9 cellular contexts compared by ENCODE assay signal in genomic region chr6:63527658-63528514, GRCh38. TPM values are rescaled to one million over a fixed set of nuclear protein-coding genes. Genes with fewer than 3 reads are reported as not detected.
A peak's percentile ranks its signal among the peaks of the same experiment; 100 is the strongest.
DNase-seq lines count a peak whose midpoint lies in the region; ATAC-seq, FAIRE-seq and TF ChIP-seq lines count a peak whose summit lies in the region.
"Had no signal": no experiment of that assay in that cellular context is flagged by ENCODE, and none has a peak within 500 bp of the region (broad histone marks: within the 10 kb centered on the region; RNA-seq: fewer than 3 reads in every experiment).

No MANE protein-coding gene starts in this region.

- 85 to 90% methylated on average over 6 of the region's 6 CpGs for WGBS in lung, 2 donors

- H3K4me2 ChIP-seq in astrocyte (ENCODE audit: low read length) = peak overlapping the region; percentile 66

- DNase-seq in COLO668 (lab: John Stamatoyannopoulos, UW; ENCODE audit: unreplicated experiment) (peak; percentile 4), astrocyte (ENCODE audit: low read depth) (peak; percentile 99), lung (ENCODE audit: low spot score) (peak; percentile 46), NCI-H1105 (lab: John Stamatoyannopoulos, UW) (no peak), SKM-1 (lab: John Stamatoyannopoulos, UW; ENCODE audit: unreplicated experiment) (no peak)
- no peak for DNase-seq in stimulated activated CD4-positive, alpha-beta T cell treated with anti-CD3 and anti-CD28 coated beads, Interleukin-4, amount 100 ng/mL, for 1 hour

- H3K4me3 Mint-ChIP-seq in astrocyte (ENCODE audit: unreplicated experiment) = no peak overlapping the region

- TF ChIP-seq CTCF in astrocyte (IDR thresholded peaks at IDR 0.05; ENCODE audit: insufficient read depth, low read depth, low read length) = no peak
- no peak for TF ChIP-seq CTCF in lung (IDR thresholded peaks at IDR 0.05; ENCODE audit: control extremely low read depth, extremely low read depth)

- H3K9me3 ChIP-seq in astrocyte (ENCODE audit: insufficient read depth, low read depth, low read length) (no peaks in the 10 kb centered on the region), lung (ENCODE audit: control insufficient read depth in 2 of 2, insufficient read depth in 1 of 2, low read length in 1 of 2) (no peaks in the 10 kb centered on the region)
- H3K9me3 ChIP-seq: Peyer's patch had no signal

- H3K4me3 ChIP-seq in astrocyte (ENCODE audit: insufficient read depth, low read depth, low read length) (no peak overlapping the region), lung (no peak overlapping the region)
- H3K4me3 ChIP-seq: Peyer's patch had no signal

- no peaks in the 10 kb centered on the region for H3K9me3 Mint-ChIP-seq in astrocyte (ENCODE audit: unreplicated experiment)

- no peaks in the 10 kb centered on the region for H3K27me3 ChIP-seq in astrocyte (ENCODE audit: insufficient read depth, low read length)
- H3K27me3 ChIP-seq in lung (ENCODE audit: control insufficient read depth, insufficient read depth) = no peaks in the 10 kb centered on the region
- H3K27me3 ChIP-seq: Peyer's patch had no signal

- no peaks in the 10 kb centered on the region for H4K20me1 ChIP-seq in astrocyte (ENCODE audit: insufficient read depth, low read length)

- peak overlapping the region; percentile 0 for H3K9ac ChIP-seq in astrocyte (ENCODE audit: low read length)

- H3K79me2 ChIP-seq in astrocyte (ENCODE audit: insufficient read depth, low read length) = no peaks in the 10 kb centered on the region

- H3K27ac ChIP-seq in astrocyte (ENCODE audit: low read depth, low read length) (peak overlapping the region; percentile 2), lung (ENCODE audit: low read depth in 1 of 2, low read length in 1 of 2) (no peak overlapping the region)

- H3K4me1 ChIP-seq in astrocyte (ENCODE audit: insufficient read depth, low read length) (peaks cover 9% of the 10 kb centered on the region), lung (ENCODE audit: control insufficient read depth in 2 of 2, insufficient read depth in 2 of 2, low read length in 2 of 2) (peaks cover 0 to 1% of the 10 kb centered on the region in 2 donors)

- FAIRE-seq in astrocyte (lab: Jason Lieb, UNC) = peak; percentile 49

- no peak overlapping the region for H2AFZ ChIP-seq in astrocyte (ENCODE audit: low read depth, low read length)

- H3K27me3 Mint-ChIP-seq in astrocyte (ENCODE audit: low read depth, unreplicated experiment) = no peaks in the 10 kb centered on the region

- no peaks in the 10 kb centered on the region for H3K36me3 Mint-ChIP-seq in astrocyte (ENCODE audit: low read depth, unreplicated experiment)

- H3K4me1 Mint-ChIP-seq in astrocyte (ENCODE audit: low read depth, unreplicated experiment) = peaks cover 20% of the 10 kb centered on the region

- ATAC-seq in HG02852 (IDR thresholded peaks at IDR 0.05; ENCODE audit: unreplicated experiment) (peak; percentile 51), lung (ENCODE audit: insufficient read depth, low FRiP score) (peak; percentile 88), HG03571 (IDR thresholded peaks at IDR 0.05; ENCODE audit: unreplicated experiment) (no peak)

- H3K27ac Mint-ChIP-seq in astrocyte (ENCODE audit: unreplicated experiment) = peak overlapping the region; percentile 98

- H3K36me3 ChIP-seq in astrocyte (ENCODE audit: insufficient read depth, low read length) (no peaks in the 10 kb centered on the region), lung (ENCODE audit: control insufficient read depth in 2 of 2, insufficient read depth in 2 of 2, low read length in 2 of 2) (no peaks in the 10 kb centered on the region)
- H3K36me3 ChIP-seq: Peyer's patch had no signal

RNA-seq across cellular contexts. Expression of gene PTP4A1, which starts 44.4 kb away (rescaled TPM):
- total RNA-seq in astrocyte (136 and 143 TPM in 2 replicates), lung (100 to 1,000 TPM in 1 of 2 donors, 10 to 100 TPM in 1; 65.9 to 359 TPM)
- 10 to 100 TPM; 30.4 to 34.6 TPM for polyA plus RNA-seq in lung

Comparison
In these comparisons a context has a peak if more than half of its experiments do, and no peak if none do; other contexts are left out.
1. DNase-seq: peak in COLO668 (single experiment), astrocyte (single experiment) and lung (single experiment); none in stimulated activated CD4-positive, alpha-beta T cell treated with anti-CD3 and anti-CD28 coated beads, Interleukin-4, amount 100 ng/mL, for 1 hour (single experiment), NCI-H1105 (single experiment) and SKM-1 (single experiment).